In the genomic region with DNA sequence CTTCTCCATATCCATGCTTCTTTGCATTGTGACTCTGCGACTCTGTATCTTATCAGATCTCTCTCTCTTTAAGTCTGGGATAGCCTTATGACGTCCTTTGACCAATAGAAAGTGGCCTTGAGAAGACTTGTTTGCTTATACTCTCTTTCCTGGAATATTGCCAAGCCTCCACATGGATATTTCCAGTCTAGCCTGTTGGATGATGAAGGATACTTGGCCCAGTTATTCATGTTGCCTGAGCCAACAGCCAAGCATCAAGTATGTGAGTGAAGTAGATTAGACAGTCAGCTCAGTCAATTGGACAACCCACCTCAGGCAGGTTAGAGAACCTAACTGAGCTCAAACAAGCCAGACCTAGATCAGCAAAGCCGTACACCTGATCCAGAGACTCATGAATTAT, we compare ENCODE assay signal across 18 cellular contexts.
A peak's percentile ranks its signal among the peaks of the same experiment; 100 is the strongest.
DNase-seq lines count a peak whose midpoint lies in the region; TF ChIP-seq lines count a peak whose summit lies in the region.
"Had no signal": no experiment of that assay in that cellular context is flagged by ENCODE, and none has a peak within 500 bp of the region (broad histone marks: within the 10 kb centered on the region; RNA-seq: fewer than 3 reads in every experiment).

No MANE protein-coding gene starts in this region.

- H3K9me3 ChIP-seq in BE2C = no peaks in the 10 kb centered on the region
- H3K9me3 ChIP-seq: ovary, tibial artery had no signal

- no peak overlapping the region for H3K27ac Mint-ChIP-seq in progenitor cell of endocrine pancreas
- H3K27ac Mint-ChIP-seq: activated naive CD4-positive, alpha-beta T cell treated with anti-CD3 and anti-CD28 coated beads, Interleukin-2, amount 10 ng/mL, durations not matched to agents 7 days and 5 days; natural killer cell; stimulated activated naive B cell treated with anti-CD40 and anti-IgM and Interleukin-4, amounts not matched to agents 10 μg/mL and 1 μg/mL and 100 μg/mL, for 72 hours had no signal

- H3K4me1 ChIP-seq in BE2C = peaks cover 25% of the 10 kb centered on the region
- H3K4me1 ChIP-seq: foreskin keratinocyte had no signal

- DNase-seq in BE2C = peak; percentile 40
- DNase-seq in DMS 273 treated with DMSO at 0.1 percent for 48 hours (lab: John Stamatoyannopoulos, UW) = peak; percentile 33
- peak; percentile 65 for DNase-seq in NCI-H2029 treated with DMSO at 0.1 percent for 48 hours (lab: John Stamatoyannopoulos, UW)
- peak; percentile 86 for DNase-seq in epithelial cell of esophagus (ENCODE audit: low read depth)
- no peak for DNase-seq in amygdala (lab: John Stamatoyannopoulos, UW)
- no peak for DNase-seq in progenitor cell of endocrine pancreas (ENCODE audit: low spot score, unreplicated experiment)
- no peak for DNase-seq in HuH-7.5 (ENCODE audit: low spot score)
- DNase-seq: activated naive CD4-positive, alpha-beta T cell treated with anti-CD3 and anti-CD28 coated beads, Interleukin-2, amount 10 ng/mL, durations not matched to agents 7 days and 5 days; activated T-cell treated with anti-CD3 and anti-CD28 coated beads, Interleukin-2, amount 50 U/mL, for 48 hours; mesendoderm; MM.1S; natural killer cell; NCI-H526 treated with DMSO at 0.1 percent for 48 hours; ovary; stimulated activated naive B cell treated with anti-CD40 and anti-IgM and Interleukin-4, amounts not matched to agents 10 μg/mL and 1 μg/mL and 100 μg/mL, for 72 hours; T1000; tibial artery had no signal

- H3K4me3 Mint-ChIP-seq in progenitor cell of endocrine pancreas (ENCODE audit: low read depth) = no peak overlapping the region
- H3K4me3 Mint-ChIP-seq: activated naive CD4-positive, alpha-beta T cell treated with anti-CD3 and anti-CD28 coated beads, Interleukin-2, amount 10 ng/mL, durations not matched to agents 7 days and 5 days; natural killer cell; stimulated activated naive B cell treated with anti-CD40 and anti-IgM and Interleukin-4, amounts not matched to agents 10 μg/mL and 1 μg/mL and 100 μg/mL, for 72 hours had no signal

- no peaks in the 10 kb centered on the region for H3K4me1 Mint-ChIP-seq in progenitor cell of endocrine pancreas (ENCODE audit: low read depth)
- H3K4me1 Mint-ChIP-seq: activated naive CD4-positive, alpha-beta T cell treated with anti-CD3 and anti-CD28 coated beads, Interleukin-2, amount 10 ng/mL, durations not matched to agents 7 days and 5 days; natural killer cell; stimulated activated naive B cell treated with anti-CD40 and anti-IgM and Interleukin-4, amounts not matched to agents 10 μg/mL and 1 μg/mL and 100 μg/mL, for 72 hours had no signal

- no peaks in the 10 kb centered on the region for H3K36me3 Mint-ChIP-seq in progenitor cell of endocrine pancreas (ENCODE audit: insufficient read depth)
- H3K36me3 Mint-ChIP-seq: activated naive CD4-positive, alpha-beta T cell treated with anti-CD3 and anti-CD28 coated beads, Interleukin-2, amount 10 ng/mL, durations not matched to agents 7 days and 5 days; natural killer cell; stimulated activated naive B cell treated with anti-CD40 and anti-IgM and Interleukin-4, amounts not matched to agents 10 μg/mL and 1 μg/mL and 100 μg/mL, for 72 hours had no signal

- H3K27me3 ChIP-seq in BE2C = no peaks in the 10 kb centered on the region
- H3K27me3 ChIP-seq: foreskin keratinocyte, ovary, tibial artery had no signal

- H3K4me3 ChIP-seq in BE2C (ENCODE audit: low read depth, low read length) = no peak overlapping the region
- H3K4me3 ChIP-seq in epithelial cell of esophagus (ENCODE audit: low read length) = no peak overlapping the region
- H3K4me3 ChIP-seq: ovary, tibial artery had no signal

- H3K36me3 ChIP-seq in BE2C = no peaks in the 10 kb centered on the region
- H3K36me3 ChIP-seq: ovary, tibial artery had no signal

- H3K9me3 Mint-ChIP-seq in progenitor cell of endocrine pancreas (ENCODE audit: low read depth) = peaks cover 5% of the 10 kb centered on the region

- no peaks in the 10 kb centered on the region for H3K27me3 Mint-ChIP-seq in progenitor cell of endocrine pancreas
- H3K27me3 Mint-ChIP-seq: activated naive CD4-positive, alpha-beta T cell treated with anti-CD3 and anti-CD28 coated beads, Interleukin-2, amount 10 ng/mL, durations not matched to agents 7 days and 5 days; stimulated activated naive B cell treated with anti-CD40 and anti-IgM and Interleukin-4, amounts not matched to agents 10 μg/mL and 1 μg/mL and 100 μg/mL, for 72 hours had no signal

- TF ChIP-seq CTCF in BE2C (IDR thresholded peaks at IDR 0.05; ENCODE audit: low read depth, low read length) (no peak), epithelial cell of esophagus (IDR thresholded peaks at IDR 0.05; ENCODE audit: insufficient read depth, low read depth, low read length, missing control alignments) (no peak), progenitor cell of endocrine pancreas (IDR thresholded peaks at IDR 0.05; ENCODE audit: unreplicated experiment) (no peak)

Comparison
In these comparisons a context has a peak if more than half of its experiments do, and no peak if none do; other contexts are left out.
1. DNase-seq: peak in BE2C (single experiment), DMS 273 treated with DMSO at 0.1 percent for 48 hours (single experiment), NCI-H2029 treated with DMSO at 0.1 percent for 48 hours (single experiment) and epithelial cell of esophagus (single experiment); none in amygdala (0 of 56), progenitor cell of endocrine pancreas (single experiment) and HuH-7.5 (single experiment).